ENCODE assay signal across 22 cellular contexts in genomic region chr1:29428216-29428615, GRCh38.
A peak's percentile ranks its signal among the peaks of the same experiment; 100 is the strongest.
DNase-seq lines count a peak whose midpoint lies in the region; ATAC-seq and TF ChIP-seq lines count a peak whose summit lies in the region.
"Had no signal": no experiment of that assay in that cellular context is flagged by ENCODE, and none has a peak within 500 bp of the region (broad histone marks: within the 10 kb centered on the region; RNA-seq: fewer than 3 reads in every experiment).

No MANE protein-coding gene starts in this region.

- no peak for TF ChIP-seq EP300 in sigmoid colon (IDR thresholded peaks at IDR 0.05)

- H3K36me3 Mint-ChIP-seq in Caco-2 (ENCODE audit: insufficient read depth, unreplicated experiment) = no peaks in the 10 kb centered on the region
- H3K36me3 Mint-ChIP-seq: CD8-positive, alpha-beta T cell had no signal

- H3K4me1 Mint-ChIP-seq in Caco-2 (ENCODE audit: low read depth, unreplicated experiment) = no peaks in the 10 kb centered on the region
- H3K4me1 Mint-ChIP-seq: B cell had no signal

- H3K4me1 ChIP-seq in RWPE2 (ENCODE audit: insufficient read depth, poor library complexity, severe bottlenecking) = no peaks in the 10 kb centered on the region
- no peaks in the 10 kb centered on the region for H3K4me1 ChIP-seq in sigmoid colon
- H3K4me1 ChIP-seq in Caco-2 = no peaks in the 10 kb centered on the region
- H3K4me1 ChIP-seq: A549 had no signal

- H3K9me3 Mint-ChIP-seq in Caco-2 (ENCODE audit: unreplicated experiment) = peaks cover 12% of the 10 kb centered on the region

- H3K4me3 ChIP-seq in RWPE2 (ENCODE audit: severe bottlenecking) (no peak overlapping the region), sigmoid colon (no peak overlapping the region), Caco-2 (ENCODE audit: low read depth, low read length) (no peak overlapping the region)
- H3K4me3 ChIP-seq: A549; BLaER1 treated with 17β-estradiol and CSF1 and Interleukin-3, amounts not matched to agents 10 nM and 100 nM had no signal

- no peak overlapping the region for H3K27ac ChIP-seq in RWPE2 (ENCODE audit: poor library complexity, severe bottlenecking)
- H3K27ac ChIP-seq in sigmoid colon = no peak overlapping the region
- H3K27ac ChIP-seq: 22Rv1; A549; BLaER1 treated with 17β-estradiol and CSF1 and Interleukin-3, amounts not matched to agents 10 nM and 100 nM; C4-2B had no signal

- BruUV-seq in Caco-2 (replicated peaks; lab: Mats Ljungman, UMichigan) = no TSS peak

- H3K27me3 Mint-ChIP-seq in Caco-2 (ENCODE audit: insufficient read depth, unreplicated experiment) = peaks cover 9% of the 10 kb centered on the region

- H3K4me3 Mint-ChIP-seq in Caco-2 (ENCODE audit: unreplicated experiment) = no peak overlapping the region
- H3K4me3 Mint-ChIP-seq: B cell; CD4-positive, alpha-beta T cell; CD8-positive, alpha-beta T cell had no signal

- H3K27me3 ChIP-seq in RWPE2 (ENCODE audit: insufficient read depth, poor library complexity, severe bottlenecking) (no peaks in the 10 kb centered on the region), sigmoid colon (no peaks in the 10 kb centered on the region), Caco-2 (replicated peaks; ENCODE audit: control insufficient read depth, insufficient read depth, low read length) (no peaks in the 10 kb centered on the region)
- H3K27me3 ChIP-seq: BLaER1 treated with 17β-estradiol and CSF1 and Interleukin-3, amounts not matched to agents 10 nM and 100 nM had no signal

- WGBS in sigmoid colon, 2 donors = 90% methylated on average over 4 of the region's 4 CpGs

- ATAC-seq in RWPE2 (ENCODE audit: low read depth) = no peak
- ATAC-seq in left lobe of liver = no peak
- ATAC-seq: A549; CD8-positive, alpha-beta T cell had no signal

- peak; percentile 21 for DNase-seq in activated effector memory CD4-positive, alpha-beta T cell treated with anti-CD3 and anti-CD28 coated beads, Interleukin-2, amount 50 U/mL, for 16 hours
- no peak for DNase-seq in activated effector memory CD4-positive, alpha-beta T cell treated with Interleukin-2 at 50 U/mL for 16 hours
- DNase-seq in RWPE2 (ENCODE audit: low spot score) = peak; percentile 10
- DNase-seq in left lobe of liver (ENCODE audit: low spot score) = peak; percentile 11
- peak; percentile 27 for DNase-seq in sigmoid colon
- no peak for DNase-seq in Caco-2
- DNase-seq in activated T-cell treated with anti-CD3 and anti-CD28 coated beads, Interleukin-2, amount 50 U/mL, for 48 hours = no peak
- DNase-seq: AML-193; CD4-positive, alpha-beta T cell; CD8-positive, alpha-beta T cell; DMS 273 treated with DMSO at 0.1 percent for 48 hours; DMS153; DMS53; DMS79; DND-41; EL; GDM1 had no signal

- TF ChIP-seq CTCF in RWPE2 (IDR thresholded peaks at IDR 0.05; ENCODE audit: poor library complexity, severe bottlenecking) = no peak
- no peak for TF ChIP-seq CTCF in sigmoid colon (IDR thresholded peaks at IDR 0.05)
- no peak for TF ChIP-seq CTCF in Caco-2 (IDR thresholded peaks at IDR 0.05; ENCODE audit: insufficient read depth in 1 of 2, low read depth in 1 of 2, low read length in 1 of 2, severe bottlenecking in 1 of 2, unreplicated experiment in 1 of 2)

- H3K9me3 ChIP-seq in RWPE2 (ENCODE audit: severe bottlenecking) (no peaks in the 10 kb centered on the region), sigmoid colon (peaks cover 0 to 6% (median 3%) of the 10 kb centered on the region in 4 donors), Caco-2 (no peaks in the 10 kb centered on the region)
- H3K9me3 ChIP-seq: A549 had no signal

- POLR2A ChIA-PET in Caco-2 (lab: Charles Lee) = no interaction called here

- no peak for TF ChIP-seq POLR2A in sigmoid colon (IDR thresholded peaks at IDR 0.05)

- intact Hi-C loops in sigmoid colon (cut with DNase I) = no loop called here
- intact Hi-C loops in Caco-2 (cut with micrococcal nuclease; ENCODE audit: unreplicated experiment) = no loop called here

- CTCF ChIA-PET in Caco-2 (lab: Charles Lee) = no interaction called here

- H3K27ac Mint-ChIP-seq in Caco-2 (ENCODE audit: unreplicated experiment) = no peak overlapping the region
- H3K27ac Mint-ChIP-seq: B cell; CD4-positive, alpha-beta T cell; CD8-positive, alpha-beta T cell had no signal

- H3K36me3 ChIP-seq in RWPE2 (ENCODE audit: low read depth) (no peaks in the 10 kb centered on the region), sigmoid colon (no peaks in the 10 kb centered on the region), Caco-2 (ENCODE audit: control insufficient read depth, insufficient read depth, low read length) (no peaks in the 10 kb centered on the region)
- H3K36me3 ChIP-seq: BLaER1 treated with 17β-estradiol and CSF1 and Interleukin-3, amounts not matched to agents 10 nM and 100 nM had no signal

Comparison
In these comparisons a context has a peak if more than half of its experiments do, and no peak if none do; other contexts are left out.
1. DNase-seq: peak in activated effector memory CD4-positive, alpha-beta T cell treated with anti-CD3 and anti-CD28 coated beads, Interleukin-2, amount 50 U/mL, for 16 hours (single experiment), RWPE2 (single experiment), left lobe of liver (single experiment) and sigmoid colon (single experiment); none in activated effector memory CD4-positive, alpha-beta T cell treated with Interleukin-2 at 50 U/mL for 16 hours (single experiment), Caco-2 (0 of 2) and activated T-cell treated with anti-CD3 and anti-CD28 coated beads, Interleukin-2, amount 50 U/mL, for 48 hours (0 of 2).